12 cellular contexts compared by ENCODE assay signal in the genomic region with DNA sequence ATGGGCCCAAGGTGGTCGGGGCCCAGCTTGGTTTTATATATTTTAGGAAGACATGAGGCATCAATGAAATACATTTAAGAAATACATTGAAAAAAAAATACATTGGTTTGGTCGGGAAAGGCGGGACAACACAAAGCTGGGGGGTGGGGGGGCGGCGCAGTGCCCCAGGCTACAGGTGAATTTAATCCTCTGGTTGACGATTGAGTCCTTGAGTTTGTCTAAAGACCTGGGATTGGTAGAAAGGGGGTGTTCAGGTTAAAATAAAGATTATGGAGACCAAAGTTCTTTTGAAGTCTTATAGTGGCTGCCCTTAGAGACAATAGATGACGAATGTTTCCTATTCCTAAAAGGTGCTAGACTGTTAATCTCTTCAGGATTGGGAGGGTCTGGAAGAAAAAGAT. TPM values are rescaled to one million over a fixed set of nuclear protein-coding genes. Genes with fewer than 3 reads are reported as not detected.
DNase-seq lines count a peak whose midpoint lies in the region; ATAC-seq and TF ChIP-seq lines count a peak whose summit lies in the region.
"Had no signal": no experiment of that assay in that cellular context is flagged by ENCODE, and none has a peak within 500 bp of the region (broad histone marks: within the 10 kb centered on the region; RNA-seq: fewer than 3 reads in every experiment).

No MANE protein-coding gene starts in this region.

- POLR2A ChIA-PET in CD4-positive, alpha-beta T cell (lab: Charles Lee), result interaction anchor here (0.6 to 4.5 kb wide), 20 partner anchors 8 to 189 kb away, joined by 3 to 56 read pairs (median 8); partner anchors contain the start of genes BET1L, IFITM2, NLRP6 and PGGHG

- H3K27me3 ChIP-seq in CD4-positive, alpha-beta T cell (ENCODE audit: control insufficient read depth, insufficient read depth, low read length), result no peaks in the 10 kb centered on the region

- peaks cover 54% of the 10 kb centered on the region for H3K36me3 Mint-ChIP-seq in CD4-positive, alpha-beta T cell (ENCODE audit: low read depth)
- peaks cover 51% of the 10 kb centered on the region for H3K36me3 Mint-ChIP-seq in effector memory CD8-positive, alpha-beta T cell (ENCODE audit: insufficient read depth)
- H3K36me3 Mint-ChIP-seq in neural crest cell (ENCODE audit: low read depth), result peaks cover 2% of the 10 kb centered on the region

- no peak for TF ChIP-seq CTCF in CD4-positive, alpha-beta T cell (IDR thresholded peaks at IDR 0.05)
- TF ChIP-seq CTCF in neural crest cell (conservative IDR thresholded peaks at IDR 0.05), result no peak

- peak overlapping the region; percentile 93 for H3K27ac ChIP-seq in CD4-positive, alpha-beta T cell (ENCODE audit: low read depth, low read length)

- intact Hi-C loops in CD4-positive, alpha-beta T cell (cut with DNase I, micrococcal nuclease), result loop anchor here in 1 of 2 experiments (2.0 kb wide), 2 partner anchors 38 to 48 kb away; no protein-coding TSS in a partner anchor

- no peaks in the 10 kb centered on the region for H3K9me3 ChIP-seq in CD4-positive, alpha-beta T cell (ENCODE audit: control insufficient read depth, low read length)

- peak in 1 of 10 experiments; percentile 33 for DNase-seq in CD4-positive, alpha-beta T cell
- DNase-seq in M059J (ENCODE audit: low read depth) (peak; percentile 38), neural crest cell (ENCODE audit: low read depth, low spot score) (no peak), NCI-H345 (lab: John Stamatoyannopoulos, UW) (no peak), MV-4-11 (lab: John Stamatoyannopoulos, UW) (no peak), GOT3 (lab: John Stamatoyannopoulos, UW) (no peak)
- DNase-seq in effector memory CD8-positive, alpha-beta T cell, result no peak
- DNase-seq: NCI-H2171 treated with DMSO at 0.1 percent for 48 hours; stimulated activated CD4-positive, alpha-beta T cell treated with anti-CD3 and anti-CD28 coated beads, Interleukin-4, amount 100 ng/mL, for 1 hour had no signal

- H3K27ac Mint-ChIP-seq in CD4-positive, alpha-beta T cell, result peak overlapping the region; percentile 94
- peak overlapping the region; percentile 95 to 97 for H3K27ac Mint-ChIP-seq in effector memory CD8-positive, alpha-beta T cell
- no peak overlapping the region for H3K27ac Mint-ChIP-seq in neural crest cell (ENCODE audit: unreplicated experiment)

- peaks cover 56% of the 10 kb centered on the region for H3K4me1 Mint-ChIP-seq in CD4-positive, alpha-beta T cell (ENCODE audit: low read depth)
- H3K4me1 Mint-ChIP-seq in effector memory CD8-positive, alpha-beta T cell (ENCODE audit: low read depth in 2 of 2), result peaks cover 47 to 53% of the 10 kb centered on the region in 2 donors
- H3K4me1 Mint-ChIP-seq in neural crest cell, result peaks cover 41% of the 10 kb centered on the region

- peak overlapping the region; percentile 94 for H3K4me3 Mint-ChIP-seq in CD4-positive, alpha-beta T cell
- peak overlapping the region; percentile 95 to 97 for H3K4me3 Mint-ChIP-seq in effector memory CD8-positive, alpha-beta T cell
- H3K4me3 Mint-ChIP-seq in neural crest cell, result peak overlapping the region; percentile 87

- no peaks in the 10 kb centered on the region for H3K27me3 Mint-ChIP-seq in CD4-positive, alpha-beta T cell
- no peaks in the 10 kb centered on the region for H3K27me3 Mint-ChIP-seq in effector memory CD8-positive, alpha-beta T cell
- H3K27me3 Mint-ChIP-seq in neural crest cell (ENCODE audit: low read depth), result peaks cover 61% of the 10 kb centered on the region

- no peaks in the 10 kb centered on the region for H3K9me3 Mint-ChIP-seq in CD4-positive, alpha-beta T cell
- H3K9me3 Mint-ChIP-seq in effector memory CD8-positive, alpha-beta T cell, result no peaks in the 10 kb centered on the region
- no peaks in the 10 kb centered on the region for H3K9me3 Mint-ChIP-seq in neural crest cell

- ATAC-seq in CD4-positive, alpha-beta T cell (ENCODE audit: poor library complexity), result peak; percentile 8
- peak; percentile 7 for ATAC-seq in effector memory CD8-positive, alpha-beta T cell (replicated peaks)
- no peak for ATAC-seq in HG03175 (IDR thresholded peaks at IDR 0.05; ENCODE audit: unreplicated experiment)
- ATAC-seq: left colon had no signal

- CTCF ChIA-PET in CD4-positive, alpha-beta T cell (lab: Charles Lee), result interaction anchor here (1.0 to 3.0 kb wide), 7 partner anchors 11 to 96 kb away, joined by 3 to 18 read pairs (median 5); partner anchors contain the start of gene PSMD13

RNA-seq across cellular contexts. Expression of gene IFITM1, which starts 3.1 kb away (rescaled TPM):
- total RNA-seq in CD4-positive, alpha-beta T cell, result 100 to 1,000 TPM; 286 to 306 TPM
- 1,883 and 3,156 TPM in 2 replicates for total RNA-seq in M059J (2014; rRNA removed; shearing (Covaris generic))
- total RNA-seq in neural crest cell, result 2.0 and 2.3 TPM in 2 replicates

RNA-seq across cellular contexts. Expression of gene IFITM3, which starts 3.8 kb away (rescaled TPM):
- 10 to 100 TPM; 15.9 to 20.1 TPM for total RNA-seq in CD4-positive, alpha-beta T cell
- 821 and 984 TPM in 2 replicates for total RNA-seq in M059J (2014; rRNA removed; shearing (Covaris generic))
- total RNA-seq in neural crest cell, result 156 and 165 TPM in 2 replicates

RNA-seq across cellular contexts. Expression of gene IFITM2, which starts 9.3 kb away (rescaled TPM):
- total RNA-seq in CD4-positive, alpha-beta T cell, result 100 to 1,000 TPM; 364 to 383 TPM
- total RNA-seq in M059J (2014; rRNA removed; shearing (Covaris generic)), result 80.0 and 89.8 TPM in 2 replicates
- total RNA-seq in neural crest cell, result 55.0 and 67.2 TPM in 2 replicates

RNA-seq across cellular contexts. Expression of gene IFITM5, which starts 17.6 kb away (rescaled TPM):
- total RNA-seq in CD4-positive, alpha-beta T cell, result not detected
- total RNA-seq in M059J (2014; rRNA removed; shearing (Covaris generic)), result not detected in 2 replicates
- not detected in 2 replicates for total RNA-seq in neural crest cell
- total RNA-seq: bronchial epithelial cell, left colon had no signal

RNA-seq across cellular contexts. Expression of gene PGGHG, which starts 28.0 kb away (rescaled TPM):
- 100 to 1,000 TPM; 670 to 671 TPM for total RNA-seq in CD4-positive, alpha-beta T cell
- 5.2 and 8.5 TPM in 2 replicates for total RNA-seq in M059J (2014; rRNA removed; shearing (Covaris generic))
- 23.2 and 25.1 TPM in 2 replicates for total RNA-seq in neural crest cell

Comparison
In these comparisons a context has a peak if more than half of its experiments do, and no peak if none do; other contexts are left out.
1. RNA of gene IFITM1, which starts 3.1 kb away (total RNA-seq): 1,883 to 3,156 TPM in M059J and 286 to 306 TPM in CD4-positive, alpha-beta T cell; 2.0 to 2.3 TPM in neural crest cell; every median in the first group is over 10 times any median in the second.
2. Peak in every context shown above with its lines, with median percentiles within 50 percentile points of each other: H3K4me3 Mint-ChIP-seq.